2 cellular contexts compared by ENCODE assay signal in the genomic region with DNA sequence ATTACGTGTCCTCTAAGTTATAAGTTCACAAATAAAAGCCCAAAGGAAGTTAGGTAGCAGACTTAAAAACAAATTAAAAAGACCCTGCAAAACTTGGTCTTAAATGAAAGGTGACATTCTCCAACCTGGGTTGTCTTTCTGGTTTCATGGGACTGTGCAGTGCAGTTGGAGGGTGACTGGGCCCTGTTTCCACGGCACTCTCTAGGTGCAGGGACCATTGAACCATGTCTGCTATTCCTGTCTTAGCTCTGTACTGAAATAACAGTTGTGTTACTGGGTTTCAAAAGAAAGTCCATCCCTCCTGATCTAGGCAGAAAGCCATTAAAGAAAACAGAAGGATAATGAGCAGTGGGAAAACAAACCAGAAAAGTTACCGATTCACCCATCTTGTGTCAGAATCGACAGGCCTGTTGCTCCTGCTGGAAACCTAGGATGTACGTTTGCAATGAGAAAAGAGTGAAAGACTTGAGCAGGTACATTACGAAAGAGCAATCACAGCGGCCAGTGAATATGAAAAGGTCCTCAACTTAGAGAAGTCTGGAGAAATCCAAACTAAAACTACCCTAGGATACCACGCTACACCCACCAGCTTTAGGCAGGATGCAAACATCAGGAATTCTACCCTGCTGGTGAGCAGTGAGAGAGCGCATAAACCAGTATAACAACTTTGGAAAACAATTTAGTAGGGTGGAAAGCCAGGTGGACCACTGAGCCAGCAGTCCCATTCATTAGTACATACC.
TF ChIP-seq lines count a peak whose summit lies in the region.

No MANE protein-coding gene starts in this region.

TF ChIP-seq in GM23338, 12 proteins besides CTCF, POLR2A, EP300 and RAD21 (continued from another document and continues in another):
- TF ChIP-seq, protein P1, sequence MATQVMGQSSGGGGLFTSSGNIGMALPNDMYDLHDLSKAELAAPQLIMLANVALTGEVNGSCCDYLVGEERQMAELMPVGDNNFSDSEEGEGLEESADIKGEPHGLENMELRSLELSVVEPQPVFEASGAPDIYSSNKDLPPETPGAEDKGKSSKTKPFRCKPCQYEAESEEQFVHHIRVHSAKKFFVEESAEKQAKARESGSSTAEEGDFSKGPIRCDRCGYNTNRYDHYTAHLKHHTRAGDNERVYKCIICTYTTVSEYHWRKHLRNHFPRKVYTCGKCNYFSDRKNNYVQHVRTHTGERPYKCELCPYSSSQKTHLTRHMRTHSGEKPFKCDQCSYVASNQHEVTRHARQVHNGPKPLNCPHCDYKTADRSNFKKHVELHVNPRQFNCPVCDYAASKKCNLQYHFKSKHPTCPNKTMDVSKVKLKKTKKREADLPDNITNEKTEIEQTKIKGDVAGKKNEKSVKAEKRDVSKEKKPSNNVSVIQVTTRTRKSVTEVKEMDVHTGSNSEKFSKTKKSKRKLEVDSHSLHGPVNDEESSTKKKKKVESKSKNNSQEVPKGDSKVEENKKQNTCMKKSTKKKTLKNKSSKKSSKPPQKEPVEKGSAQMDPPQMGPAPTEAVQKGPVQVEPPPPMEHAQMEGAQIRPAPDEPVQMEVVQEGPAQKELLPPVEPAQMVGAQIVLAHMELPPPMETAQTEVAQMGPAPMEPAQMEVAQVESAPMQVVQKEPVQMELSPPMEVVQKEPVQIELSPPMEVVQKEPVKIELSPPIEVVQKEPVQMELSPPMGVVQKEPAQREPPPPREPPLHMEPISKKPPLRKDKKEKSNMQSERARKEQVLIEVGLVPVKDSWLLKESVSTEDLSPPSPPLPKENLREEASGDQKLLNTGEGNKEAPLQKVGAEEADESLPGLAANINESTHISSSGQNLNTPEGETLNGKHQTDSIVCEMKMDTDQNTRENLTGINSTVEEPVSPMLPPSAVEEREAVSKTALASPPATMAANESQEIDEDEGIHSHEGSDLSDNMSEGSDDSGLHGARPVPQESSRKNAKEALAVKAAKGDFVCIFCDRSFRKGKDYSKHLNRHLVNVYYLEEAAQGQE (IDR thresholded peaks at IDR 0.05; ENCODE audit: unreplicated experiment), result no peak
- TF ChIP-seq, protein P2, sequence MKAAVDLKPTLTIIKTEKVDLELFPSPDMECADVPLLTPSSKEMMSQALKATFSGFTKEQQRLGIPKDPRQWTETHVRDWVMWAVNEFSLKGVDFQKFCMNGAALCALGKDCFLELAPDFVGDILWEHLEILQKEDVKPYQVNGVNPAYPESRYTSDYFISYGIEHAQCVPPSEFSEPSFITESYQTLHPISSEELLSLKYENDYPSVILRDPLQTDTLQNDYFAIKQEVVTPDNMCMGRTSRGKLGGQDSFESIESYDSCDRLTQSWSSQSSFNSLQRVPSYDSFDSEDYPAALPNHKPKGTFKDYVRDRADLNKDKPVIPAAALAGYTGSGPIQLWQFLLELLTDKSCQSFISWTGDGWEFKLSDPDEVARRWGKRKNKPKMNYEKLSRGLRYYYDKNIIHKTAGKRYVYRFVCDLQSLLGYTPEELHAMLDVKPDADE (IDR thresholded peaks at IDR 0.05), result no peak
- TF ChIP-seq JUNB (IDR thresholded peaks at IDR 0.05; ENCODE audit: unreplicated experiment) (no peak), POLR2AphosphoS5 (IDR thresholded peaks at IDR 0.05; ENCODE audit: low read depth) (no peak), NANOG (IDR thresholded peaks at IDR 0.05; ENCODE audit: borderline replicate concordance) (no peak), EZH2phosphoT487 (IDR thresholded peaks at IDR 0.05; ENCODE audit: unreplicated experiment) (no peak), EZH2 (IDR thresholded peaks at IDR 0.05; ENCODE audit: low read depth, unreplicated experiment) (no peak), CREB1 (CRISPR knock-in tag; IDR thresholded peaks at IDR 0.05; ENCODE audit: low read depth) (no peak)

TF ChIP-seq in WTC11, 78 proteins besides CTCF, POLR2A, EP300 and RAD21 (continued from another document):
- no peak for TF ChIP-seq FOXP1 (CRISPR knock-in tag; IDR thresholded peaks at IDR 0.05; ENCODE audit: borderline replicate concordance)
- TF ChIP-seq, protein P3, sequence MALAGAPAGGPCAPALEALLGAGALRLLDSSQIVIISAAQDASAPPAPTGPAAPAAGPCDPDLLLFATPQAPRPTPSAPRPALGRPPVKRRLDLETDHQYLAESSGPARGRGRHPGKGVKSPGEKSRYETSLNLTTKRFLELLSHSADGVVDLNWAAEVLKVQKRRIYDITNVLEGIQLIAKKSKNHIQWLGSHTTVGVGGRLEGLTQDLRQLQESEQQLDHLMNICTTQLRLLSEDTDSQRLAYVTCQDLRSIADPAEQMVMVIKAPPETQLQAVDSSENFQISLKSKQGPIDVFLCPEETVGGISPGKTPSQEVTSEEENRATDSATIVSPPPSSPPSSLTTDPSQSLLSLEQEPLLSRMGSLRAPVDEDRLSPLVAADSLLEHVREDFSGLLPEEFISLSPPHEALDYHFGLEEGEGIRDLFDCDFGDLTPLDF (CRISPR knock-in tag; IDR thresholded peaks at IDR 0.05), result no peak
TF ChIP-seq in WTC11: peak in this region for 0.
